Comparison of ENCODE assay signal across 8 cellular contexts in the genomic region with DNA sequence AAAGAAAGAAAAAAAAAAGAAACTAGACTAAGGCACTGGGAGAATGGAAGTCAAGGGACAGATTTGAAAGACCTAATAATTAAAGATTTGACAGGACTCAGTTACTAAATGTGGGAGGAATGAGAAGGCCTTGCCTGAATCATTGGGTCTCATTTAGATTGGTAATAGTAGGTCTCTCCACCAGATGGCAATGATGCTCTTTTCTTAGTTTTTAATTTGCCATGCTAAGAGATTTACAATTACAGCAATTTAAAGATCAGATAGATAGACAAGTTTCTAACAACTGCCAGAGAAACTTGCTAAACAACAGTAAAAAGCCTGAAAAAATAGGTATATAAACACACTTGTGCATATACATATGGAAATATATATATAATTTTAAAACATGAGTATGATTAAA. TPM values are rescaled to one million over a fixed set of nuclear protein-coding genes. Genes with fewer than 3 reads are reported as not detected.
DNase-seq lines count a peak whose midpoint lies in the region; ATAC-seq, FAIRE-seq and TF ChIP-seq lines count a peak whose summit lies in the region.

No MANE protein-coding gene starts in this region.

- H3K4me3 ChIP-seq in H7 (ENCODE audit: insufficient read depth, low read depth, low read length) (no peak overlapping the region), RWPE2 (ENCODE audit: severe bottlenecking) (no peak overlapping the region), foreskin fibroblast (ENCODE audit: low read depth in 1 of 2, low read length in 2 of 2) (no peak overlapping the region), small intestine (ENCODE audit: low read depth in 1 of 2, low read length in 2 of 2) (no peak overlapping the region)

- no peak for FAIRE-seq in small intestine (lab: Jason Lieb, UNC)

- peaks cover 11% of the 10 kb centered on the region for H3K4me1 Mint-ChIP-seq in activated naive CD4-positive, alpha-beta T cell treated with anti-CD3 and anti-CD28 coated beads, Interleukin-2, amount 10 ng/mL, durations not matched to agents 7 days and 5 days

- no peaks in the 10 kb centered on the region for H3K27me3 Mint-ChIP-seq in activated naive CD4-positive, alpha-beta T cell treated with anti-CD3 and anti-CD28 coated beads, Interleukin-2, amount 10 ng/mL, durations not matched to agents 7 days and 5 days

- no peaks in the 10 kb centered on the region for H3K36me3 Mint-ChIP-seq in activated naive CD4-positive, alpha-beta T cell treated with anti-CD3 and anti-CD28 coated beads, Interleukin-2, amount 10 ng/mL, durations not matched to agents 7 days and 5 days

- H3K9me3 ChIP-seq in RWPE2 (ENCODE audit: severe bottlenecking) (no peaks in the 10 kb centered on the region), small intestine (ENCODE audit: control insufficient read depth, low read depth) (no peaks in the 10 kb centered on the region)

- no peaks in the 10 kb centered on the region for H3K4me1 ChIP-seq in RWPE2 (ENCODE audit: insufficient read depth, poor library complexity, severe bottlenecking)
- H3K4me1 ChIP-seq in small intestine (ENCODE audit: control insufficient read depth in 2 of 2, insufficient read depth in 1 of 2, low read depth in 1 of 2, low read length in 1 of 2) = no peaks in the 10 kb centered on the region

- no peaks in the 10 kb centered on the region for H3K9me3 Mint-ChIP-seq in activated naive CD4-positive, alpha-beta T cell treated with anti-CD3 and anti-CD28 coated beads, Interleukin-2, amount 10 ng/mL, durations not matched to agents 7 days and 5 days

- H3K27me3 ChIP-seq in H7 (ENCODE audit: control insufficient read depth, insufficient read depth, low read length) (no peaks in the 10 kb centered on the region), RWPE2 (ENCODE audit: insufficient read depth, poor library complexity, severe bottlenecking) (no peaks in the 10 kb centered on the region), small intestine (ENCODE audit: control insufficient read depth in 2 of 2, insufficient read depth in 2 of 2, low read length in 2 of 2) (no peaks in the 10 kb centered on the region)

- H3K27ac Mint-ChIP-seq in activated naive CD4-positive, alpha-beta T cell treated with anti-CD3 and anti-CD28 coated beads, Interleukin-2, amount 10 ng/mL, durations not matched to agents 7 days and 5 days = no peak overlapping the region

- TF ChIP-seq CTCF in RWPE2 (IDR thresholded peaks at IDR 0.05; ENCODE audit: poor library complexity, severe bottlenecking) (peak; percentile 80), foreskin fibroblast (IDR thresholded peaks at IDR 0.05; ENCODE audit: low read depth, low read length) (peak; percentile 37)

- CTCF ChIA-PET in activated naive CD4-positive, alpha-beta T cell treated with anti-CD3 and anti-CD28 coated beads, Interleukin-2, amount 10 ng/mL, durations not matched to agents 7 days and 5 days (lab: Charles Lee) = no interaction called here

- H3K27ac ChIP-seq in RWPE2 (ENCODE audit: poor library complexity, severe bottlenecking) (no peak overlapping the region), small intestine (ENCODE audit: low read depth in 1 of 2, low read length in 1 of 2) (no peak overlapping the region)

- H3K4me3 Mint-ChIP-seq in activated naive CD4-positive, alpha-beta T cell treated with anti-CD3 and anti-CD28 coated beads, Interleukin-2, amount 10 ng/mL, durations not matched to agents 7 days and 5 days = no peak overlapping the region

- ATAC-seq in RWPE2 (ENCODE audit: low read depth) (peak; percentile 38; the same call in 1 of the 3 replicates), HG03108 (IDR thresholded peaks at IDR 0.05; ENCODE audit: unreplicated experiment) (no peak), HG03280 (IDR thresholded peaks at IDR 0.05; ENCODE audit: unreplicated experiment) (no peak)

- H3K36me3 ChIP-seq in H7 (replicated peaks; ENCODE audit: control insufficient read depth, insufficient read depth, low read length) (no peaks in the 10 kb centered on the region; the same call in 1 of the 2 replicates), RWPE2 (ENCODE audit: low read depth) (no peaks in the 10 kb centered on the region), small intestine (ENCODE audit: control insufficient read depth in 2 of 2, insufficient read depth in 2 of 2, low read length in 2 of 2) (no peaks in the 10 kb centered on the region)

- peak; percentile 68 for DNase-seq in CD1c-positive myeloid dendritic cell (ENCODE audit: extremely low spot score)
- DNase-seq in H7 = peak; percentile 14
- no peak for DNase-seq in RWPE2 (ENCODE audit: low spot score)
- peak; percentile 56 to 80 for DNase-seq in foreskin fibroblast
- DNase-seq in small intestine = peak; percentile 48
- DNase-seq in activated naive CD4-positive, alpha-beta T cell treated with anti-CD3 and anti-CD28 coated beads, Interleukin-2, amount 10 ng/mL, durations not matched to agents 7 days and 5 days = no peak

RNA-seq across cellular contexts. Expression of gene CRIPT, which starts 15.3 kb away (rescaled TPM):
- 5.7 and 7.2 TPM in 2 replicates for total RNA-seq in H7 (2014; rRNA removed; shearing (Covaris generic))
- 10 to 100 TPM in 2 of 3 donors, 1 to 10 TPM in 1; 7.5 to 24.4 (median 14.9) TPM for polyA plus RNA-seq in small intestine

RNA-seq across cellular contexts. Expression of gene PIGF, which starts 15.5 kb away (rescaled TPM):
- total RNA-seq in H7 (2014; rRNA removed; shearing (Covaris generic)) = 18.3 and 18.8 TPM in 2 replicates
- polyA plus RNA-seq in small intestine = 10 to 100 TPM in 2 of 3 donors, 1 to 10 TPM in 1; 9.2 to 26.6 (median 12.7) TPM

Comparison
In these comparisons a context has a peak if more than half of its experiments do, and no peak if none do; other contexts are left out.
1. DNase-seq: peak in CD1c-positive myeloid dendritic cell (single experiment), H7 (single experiment), foreskin fibroblast (2 of 2) and small intestine (single experiment); none in RWPE2 (single experiment) and activated naive CD4-positive, alpha-beta T cell treated with anti-CD3 and anti-CD28 coated beads, Interleukin-2, amount 10 ng/mL, durations not matched to agents 7 days and 5 days (single experiment).